In the genomic region with DNA sequence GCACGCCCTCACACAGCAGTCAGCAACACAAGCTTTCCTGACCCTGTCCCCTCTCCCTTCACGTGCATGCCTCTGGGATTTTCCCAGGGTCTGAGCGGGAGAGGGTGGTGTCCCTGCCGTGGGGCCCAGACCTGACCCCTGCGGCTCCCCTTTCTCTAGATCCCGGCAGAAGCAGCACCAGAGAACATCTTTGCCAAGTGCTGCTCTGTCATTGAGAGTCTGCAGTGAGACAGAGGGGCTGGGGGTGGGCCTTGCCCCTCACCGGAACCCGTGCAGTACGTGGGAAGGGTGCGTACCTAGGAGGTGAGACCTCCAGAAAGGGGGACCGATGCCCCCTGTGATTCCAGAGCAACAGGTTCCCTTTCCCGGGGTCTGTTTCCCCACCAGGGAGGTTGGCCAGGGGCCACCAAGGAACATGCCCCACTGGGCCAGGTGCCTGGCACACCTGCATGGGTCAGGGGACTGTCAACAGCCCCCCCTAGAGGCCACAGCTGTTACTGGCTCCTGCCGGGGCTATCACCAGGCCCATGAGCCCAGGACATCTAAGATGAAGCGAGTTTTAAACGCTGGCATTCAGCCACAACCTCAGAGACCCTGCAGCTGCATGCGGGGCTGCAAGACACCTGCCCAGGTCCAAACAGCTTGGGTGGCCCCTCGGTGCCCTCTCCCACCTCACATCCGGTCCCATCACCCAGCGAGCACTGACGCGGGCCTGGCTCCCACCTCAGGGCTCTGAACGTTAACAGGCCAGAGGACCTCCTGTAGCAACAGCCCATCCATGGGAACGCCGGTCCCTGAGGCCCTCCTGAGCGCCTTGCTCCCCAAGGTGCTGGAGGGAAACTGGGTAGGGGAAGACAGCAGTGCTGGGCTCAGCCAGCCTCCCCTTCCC, we compare ENCODE assay signal across 8 cellular contexts. TPM values are rescaled to one million over a fixed set of nuclear protein-coding genes. Genes with fewer than 3 reads are reported as not detected.
DNase-seq lines count a peak whose midpoint lies in the region; ATAC-seq and TF ChIP-seq lines count a peak whose summit lies in the region.

No MANE protein-coding gene starts in this region.

- H3K4me3 ChIP-seq in GM06990 (replicated peaks; ENCODE audit: low read depth, low read length) (no peak overlapping the region), LNCaP clone FGC (ENCODE audit: low read depth, low read length) (no peak overlapping the region), cardiac muscle cell (no peak overlapping the region)

- no peak for ATAC-seq in GM21526 (IDR thresholded peaks at IDR 0.05; ENCODE audit: low FRiP score, unreplicated experiment)

- H3K9me3 Mint-ChIP-seq in activated T-helper 1 cell treated with anti-CD3 and anti-CD28 coated beads, Interleukin-12 subunit alpha, Interleukin-12 subunit beta, Interleukin-2, Interleukin-4 antibody, amounts not matched to agents 30 ng/mL and 10 ng/mL and 1 ng/mL, durations not matched to agents 14 hours and 24 hours and 36 hours: no peaks in the 10 kb centered on the region

- TF ChIP-seq CTCF in GM06990 (IDR thresholded peaks at IDR 0.05; ENCODE audit: insufficient read depth, low read length, poor library complexity, severe bottlenecking) (peak; percentile 61), LNCaP clone FGC (IDR thresholded peaks at IDR 0.05; ENCODE audit: control insufficient read depth, extremely low read depth, insufficient read depth) (peak; percentile 42), cardiac muscle cell (IDR thresholded peaks at IDR 0.05; ENCODE audit: low read depth, low read length) (peak; percentile 60)

- H3K27me3 ChIP-seq in GM06990 (replicated peaks; ENCODE audit: control insufficient read depth, insufficient read depth, low read length): no peaks in the 10 kb centered on the region
- no peaks in the 10 kb centered on the region for H3K27me3 ChIP-seq in cardiac muscle cell

- H3K36me3 ChIP-seq in GM06990 (ENCODE audit: control insufficient read depth, insufficient read depth, low read length) (peaks cover 26% of the 10 kb centered on the region), cardiac muscle cell (peaks cover 33% of the 10 kb centered on the region)

- intact Hi-C loops in activated T-helper 1 cell treated with anti-CD3 and anti-CD28 coated beads, Interleukin-12 subunit alpha, Interleukin-12 subunit beta, Interleukin-2, Interleukin-4 antibody, amounts not matched to agents 30 ng/mL and 10 ng/mL and 1 ng/mL, durations not matched to agents 14 hours and 24 hours and 36 hours (cut with micrococcal nuclease): no loop called here

- no peak overlapping the region for H3K27ac Mint-ChIP-seq in activated T-helper 1 cell treated with anti-CD3 and anti-CD28 coated beads, Interleukin-12 subunit alpha, Interleukin-12 subunit beta, Interleukin-2, Interleukin-4 antibody, amounts not matched to agents 30 ng/mL and 10 ng/mL and 1 ng/mL, durations not matched to agents 14 hours and 24 hours and 36 hours

- H3K4me1 Mint-ChIP-seq in activated T-helper 1 cell treated with anti-CD3 and anti-CD28 coated beads, Interleukin-12 subunit alpha, Interleukin-12 subunit beta, Interleukin-2, Interleukin-4 antibody, amounts not matched to agents 30 ng/mL and 10 ng/mL and 1 ng/mL, durations not matched to agents 14 hours and 24 hours and 36 hours (ENCODE audit: low read depth): no peaks in the 10 kb centered on the region

- H3K27ac ChIP-seq in cardiac muscle cell: peak overlapping the region; percentile 54

- no peaks in the 10 kb centered on the region for H3K4me1 ChIP-seq in cardiac muscle cell (ENCODE audit: low read depth)

- H3K9me3 ChIP-seq in cardiac muscle cell (ENCODE audit: low read depth): no peaks in the 10 kb centered on the region

- H3K27me3 Mint-ChIP-seq in activated T-helper 1 cell treated with anti-CD3 and anti-CD28 coated beads, Interleukin-12 subunit alpha, Interleukin-12 subunit beta, Interleukin-2, Interleukin-4 antibody, amounts not matched to agents 30 ng/mL and 10 ng/mL and 1 ng/mL, durations not matched to agents 14 hours and 24 hours and 36 hours (ENCODE audit: insufficient read depth): peaks cover 2% of the 10 kb centered on the region

- H3K36me3 Mint-ChIP-seq in activated T-helper 1 cell treated with anti-CD3 and anti-CD28 coated beads, Interleukin-12 subunit alpha, Interleukin-12 subunit beta, Interleukin-2, Interleukin-4 antibody, amounts not matched to agents 30 ng/mL and 10 ng/mL and 1 ng/mL, durations not matched to agents 14 hours and 24 hours and 36 hours (ENCODE audit: low read depth): peaks cover 15% of the 10 kb centered on the region

- H3K4me3 Mint-ChIP-seq in activated T-helper 1 cell treated with anti-CD3 and anti-CD28 coated beads, Interleukin-12 subunit alpha, Interleukin-12 subunit beta, Interleukin-2, Interleukin-4 antibody, amounts not matched to agents 30 ng/mL and 10 ng/mL and 1 ng/mL, durations not matched to agents 14 hours and 24 hours and 36 hours: no peak overlapping the region

- no peak for DNase-seq in GM06990 (ENCODE audit: extremely low read depth, insufficient read length)
- DNase-seq in LNCaP clone FGC (ENCODE audit: low read depth): no peak
- DNase-seq in activated T-cell treated with anti-CD3 and anti-CD28 coated beads, Interleukin-2, amount 50 U/mL, for 1 hour: peak; percentile 60
- DNase-seq in cardiac muscle cell (ENCODE audit: low read depth in 1 of 2, low spot score in 1 of 2): peak; percentile 27 to 67
- peak; percentile 51 for DNase-seq in stimulated activated CD4-positive, alpha-beta T cell treated with anti-CD3 and anti-CD28 coated beads, Interleukin-12 subunit alpha, Interleukin-12 subunit beta, amount 100 ng/mL, for 4 hours
- no peak for DNase-seq in activated T-helper 1 cell treated with anti-CD3 and anti-CD28 coated beads, Interleukin-12 subunit alpha, Interleukin-12 subunit beta, Interleukin-2, Interleukin-4 antibody, amounts not matched to agents 30 ng/mL and 10 ng/mL and 1 ng/mL, durations not matched to agents 14 hours and 24 hours and 36 hours (ENCODE audit: low spot score)
- DNase-seq in SHP77 treated with DMSO at 0.1 percent for 48 hours (lab: John Stamatoyannopoulos, UW): no peak

RNA-seq across cellular contexts. Expression of a gene that starts 12.3 kb away (rescaled TPM):
- total RNA-seq in cardiac muscle cell: 237 and 320 TPM in 2 replicates
- polyA plus RNA-seq in cardiac muscle cell: 262 and 350 TPM in 2 replicates
- 415 and 424 TPM in 2 replicates for total RNA-seq in activated T-helper 1 cell treated with anti-CD3 and anti-CD28 coated beads, Interleukin-12 subunit alpha, Interleukin-12 subunit beta, Interleukin-2, Interleukin-4 antibody, amounts not matched to agents 30 ng/mL and 10 ng/mL and 1 ng/mL, durations not matched to agents 14 hours and 24 hours and 36 hours

RNA-seq across cellular contexts. Expression of a gene that starts 19.4 kb away (rescaled TPM):
- total RNA-seq in cardiac muscle cell: 81.3 and 96.7 TPM in 2 replicates
- 37.7 and 43.0 TPM in 2 replicates for polyA plus RNA-seq in cardiac muscle cell
- total RNA-seq in activated T-helper 1 cell treated with anti-CD3 and anti-CD28 coated beads, Interleukin-12 subunit alpha, Interleukin-12 subunit beta, Interleukin-2, Interleukin-4 antibody, amounts not matched to agents 30 ng/mL and 10 ng/mL and 1 ng/mL, durations not matched to agents 14 hours and 24 hours and 36 hours: 62.9 and 65.5 TPM in 2 replicates

RNA-seq across cellular contexts. Expression of a gene that starts 21.2 kb away (rescaled TPM):
- total RNA-seq in cardiac muscle cell: 1.0 and 1.9 TPM in 2 replicates
- polyA plus RNA-seq in cardiac muscle cell: 0.96 and 1.7 TPM in 2 replicates
- 0.24 and 0.31 TPM in 2 replicates for total RNA-seq in activated T-helper 1 cell treated with anti-CD3 and anti-CD28 coated beads, Interleukin-12 subunit alpha, Interleukin-12 subunit beta, Interleukin-2, Interleukin-4 antibody, amounts not matched to agents 30 ng/mL and 10 ng/mL and 1 ng/mL, durations not matched to agents 14 hours and 24 hours and 36 hours

RNA-seq across cellular contexts. Expression of a gene that starts 36.6 kb away (rescaled TPM):
- 1.9 and 3.0 TPM in 2 replicates for total RNA-seq in cardiac muscle cell
- polyA plus RNA-seq in cardiac muscle cell: 2.7 and 3.0 TPM in 2 replicates
- total RNA-seq in activated T-helper 1 cell treated with anti-CD3 and anti-CD28 coated beads, Interleukin-12 subunit alpha, Interleukin-12 subunit beta, Interleukin-2, Interleukin-4 antibody, amounts not matched to agents 30 ng/mL and 10 ng/mL and 1 ng/mL, durations not matched to agents 14 hours and 24 hours and 36 hours: 1.3 and 1.6 TPM in 2 replicates

RNA-seq across cellular contexts. Expression of a gene that starts 39.8 kb away (rescaled TPM):
- total RNA-seq in cardiac muscle cell: 171 and 266 TPM in 2 replicates
- 126 and 153 TPM in 2 replicates for polyA plus RNA-seq in cardiac muscle cell
- total RNA-seq in activated T-helper 1 cell treated with anti-CD3 and anti-CD28 coated beads, Interleukin-12 subunit alpha, Interleukin-12 subunit beta, Interleukin-2, Interleukin-4 antibody, amounts not matched to agents 30 ng/mL and 10 ng/mL and 1 ng/mL, durations not matched to agents 14 hours and 24 hours and 36 hours: 24.8 and 27.1 TPM in 2 replicates

Comparison
In these comparisons a context has a peak if more than half of its experiments do, and no peak if none do; other contexts are left out.
1. DNase-seq: peak in activated T-cell treated with anti-CD3 and anti-CD28 coated beads, Interleukin-2, amount 50 U/mL, for 1 hour (single experiment), cardiac muscle cell (2 of 2) and stimulated activated CD4-positive, alpha-beta T cell treated with anti-CD3 and anti-CD28 coated beads, Interleukin-12 subunit alpha, Interleukin-12 subunit beta, amount 100 ng/mL, for 4 hours (single experiment); none in GM06990 (single experiment), LNCaP clone FGC (single experiment), activated T-helper 1 cell treated with anti-CD3 and anti-CD28 coated beads, Interleukin-12 subunit alpha, Interleukin-12 subunit beta, Interleukin-2, Interleukin-4 antibody, amounts not matched to agents 30 ng/mL and 10 ng/mL and 1 ng/mL, durations not matched to agents 14 hours and 24 hours and 36 hours (single experiment) and SHP77 treated with DMSO at 0.1 percent for 48 hours (single experiment).
2. Peak in every context shown above with its lines, with median percentiles within 50 percentile points of each other: CTCF ChIP-seq.